10 cellular contexts compared by ENCODE assay signal in the genomic region with DNA sequence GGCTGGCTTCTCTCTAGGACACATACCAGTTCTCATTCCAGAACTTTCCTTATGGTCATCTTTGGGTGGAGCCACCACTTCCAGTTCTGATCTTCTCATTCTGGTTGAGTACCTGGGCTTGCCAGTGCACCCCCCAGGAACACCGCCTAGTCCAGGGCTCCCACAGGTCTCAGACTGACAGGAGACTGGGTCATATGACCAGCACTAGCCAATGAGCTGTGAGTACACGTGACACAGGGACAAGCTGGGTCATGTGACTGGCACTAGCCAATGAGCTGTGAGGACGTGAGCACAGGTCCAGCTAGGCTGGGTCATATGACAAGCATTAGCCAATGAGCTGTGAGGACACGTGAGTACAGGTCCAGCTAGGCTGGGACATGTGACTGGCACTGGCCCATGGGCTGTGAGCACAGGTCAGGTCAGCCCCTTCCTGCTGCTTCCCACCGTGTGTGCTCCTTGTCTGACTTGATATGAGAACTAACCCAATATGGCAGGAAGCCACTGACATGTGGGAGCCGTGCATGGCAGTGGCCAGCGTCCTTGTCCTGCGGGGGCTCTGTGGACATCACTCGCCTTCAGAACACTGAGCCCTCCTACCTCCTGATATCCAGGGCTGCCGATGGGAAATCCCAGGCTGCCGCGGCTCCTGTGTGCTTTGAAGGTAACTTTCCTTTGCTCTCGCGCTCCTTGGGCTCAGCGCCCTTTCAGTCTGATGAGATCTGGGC. TPM values are rescaled to one million over a fixed set of nuclear protein-coding genes. Genes with fewer than 3 reads are reported as not detected.
DNase-seq lines count a peak whose midpoint lies in the region; ATAC-seq and TF ChIP-seq lines count a peak whose summit lies in the region.
"Had no signal": no experiment of that assay in that cellular context is flagged by ENCODE, and none has a peak within 500 bp of the region (broad histone marks: within the 10 kb centered on the region; RNA-seq: fewer than 3 reads in every experiment).

No MANE protein-coding gene starts in this region.

- intact Hi-C loops in activated CD4-positive, alpha-beta T cell treated with anti-CD3 and anti-CD28 coated beads, Interleukin-2, amount 10 ng/mL, durations not matched to agents 24 days and 14 days (cut with micrococcal nuclease) = loop anchor here (10.0 kb wide), 1 partner anchor 217 kb away; no protein-coding TSS in a partner anchor

- H3K27ac ChIP-seq in right atrium auricular region = no peak overlapping the region

- H3K36me3 ChIP-seq in right atrium auricular region = no peaks in the 10 kb centered on the region

- H3K36me3 Mint-ChIP-seq in activated CD4-positive, alpha-beta T cell treated with anti-CD3 and anti-CD28 coated beads, Interleukin-2, amount 10 ng/mL, durations not matched to agents 24 days and 14 days (ENCODE audit: low read depth) = no peaks in the 10 kb centered on the region
- no peaks in the 10 kb centered on the region for H3K36me3 Mint-ChIP-seq in activated naive CD8-positive, alpha-beta T cell treated with anti-CD3 and anti-CD28 coated beads, Interleukin-2, amount 10 ng/mL, durations not matched to agents 7 days and 5 days
- H3K36me3 Mint-ChIP-seq: CD4-positive, CD25-positive, alpha-beta regulatory T cell; naive thymus-derived CD4-positive, alpha-beta T cell had no signal

- no peaks in the 10 kb centered on the region for H3K9me3 Mint-ChIP-seq in activated CD4-positive, alpha-beta T cell treated with anti-CD3 and anti-CD28 coated beads, Interleukin-2, amount 10 ng/mL, durations not matched to agents 24 days and 14 days
- H3K9me3 Mint-ChIP-seq in activated naive CD8-positive, alpha-beta T cell treated with anti-CD3 and anti-CD28 coated beads, Interleukin-2, amount 10 ng/mL, durations not matched to agents 7 days and 5 days = no peaks in the 10 kb centered on the region

- no peaks in the 10 kb centered on the region for H3K9me3 ChIP-seq in right atrium auricular region

- no peaks in the 10 kb centered on the region for H3K4me1 Mint-ChIP-seq in activated CD4-positive, alpha-beta T cell treated with anti-CD3 and anti-CD28 coated beads, Interleukin-2, amount 10 ng/mL, durations not matched to agents 24 days and 14 days
- H3K4me1 Mint-ChIP-seq in activated naive CD8-positive, alpha-beta T cell treated with anti-CD3 and anti-CD28 coated beads, Interleukin-2, amount 10 ng/mL, durations not matched to agents 7 days and 5 days = no peaks in the 10 kb centered on the region

- no peaks in the 10 kb centered on the region for H3K4me1 ChIP-seq in right atrium auricular region

- no peak for TF ChIP-seq CTCF in right atrium auricular region (IDR thresholded peaks at IDR 0.05)

- peak; percentile 23 for ATAC-seq in activated naive CD8-positive, alpha-beta T cell treated with anti-CD3 and anti-CD28 coated beads, Interleukin-2, amount 10 ng/mL, durations not matched to agents 7 days and 5 days (ENCODE audit: low read depth)
- ATAC-seq: naive thymus-derived CD4-positive, alpha-beta T cell had no signal

- POLR2A ChIA-PET in activated naive CD8-positive, alpha-beta T cell treated with anti-CD3 and anti-CD28 coated beads, Interleukin-2, amount 10 ng/mL, durations not matched to agents 7 days and 5 days (lab: Charles Lee) = no interaction called here

- H3K4me3 ChIP-seq in skeletal muscle cell (ENCODE audit: low read depth, low read length) (no peak overlapping the region), right atrium auricular region (no peak overlapping the region)

- H3K27me3 Mint-ChIP-seq in activated CD4-positive, alpha-beta T cell treated with anti-CD3 and anti-CD28 coated beads, Interleukin-2, amount 10 ng/mL, durations not matched to agents 24 days and 14 days = no peaks in the 10 kb centered on the region
- H3K27me3 Mint-ChIP-seq in activated naive CD8-positive, alpha-beta T cell treated with anti-CD3 and anti-CD28 coated beads, Interleukin-2, amount 10 ng/mL, durations not matched to agents 7 days and 5 days = peaks cover 4% of the 10 kb centered on the region
- H3K27me3 Mint-ChIP-seq: naive thymus-derived CD4-positive, alpha-beta T cell had no signal

- H3K27ac Mint-ChIP-seq in activated CD4-positive, alpha-beta T cell treated with anti-CD3 and anti-CD28 coated beads, Interleukin-2, amount 10 ng/mL, durations not matched to agents 24 days and 14 days = no peak overlapping the region
- peak overlapping the region; percentile 22 for H3K27ac Mint-ChIP-seq in activated naive CD8-positive, alpha-beta T cell treated with anti-CD3 and anti-CD28 coated beads, Interleukin-2, amount 10 ng/mL, durations not matched to agents 7 days and 5 days

- peak overlapping the region; percentile 62 for H3K4me3 Mint-ChIP-seq in activated CD4-positive, alpha-beta T cell treated with anti-CD3 and anti-CD28 coated beads, Interleukin-2, amount 10 ng/mL, durations not matched to agents 24 days and 14 days
- H3K4me3 Mint-ChIP-seq in activated naive CD8-positive, alpha-beta T cell treated with anti-CD3 and anti-CD28 coated beads, Interleukin-2, amount 10 ng/mL, durations not matched to agents 7 days and 5 days = no peak overlapping the region
- H3K4me3 Mint-ChIP-seq: CD4-positive, CD25-positive, alpha-beta regulatory T cell had no signal

- H3K27me3 ChIP-seq in right atrium auricular region = no peaks in the 10 kb centered on the region

- DNase-seq in activated CD4-positive, alpha-beta T cell treated with anti-CD3 and anti-CD28 coated beads, Interleukin-2, amount 10 ng/mL, durations not matched to agents 24 days and 14 days = peak; percentile 75
- DNase-seq in activated CD4-positive, alpha-beta T cell treated with anti-CD3 and anti-CD28 coated beads, Interleukin-2, amount 50 U/mL, for 4 hours = no peak
- DNase-seq in NCI-H2081 treated with DMSO at 0.1 percent for 48 hours (lab: John Stamatoyannopoulos, UW) = peak; percentile 0
- DNase-seq in activated naive CD8-positive, alpha-beta T cell treated with anti-CD3 and anti-CD28 coated beads, Interleukin-2, amount 10 ng/mL, durations not matched to agents 7 days and 5 days = no peak
- DNase-seq in skeletal muscle cell (ENCODE audit: low read depth) = peak; percentile 7
- no peak for DNase-seq in SIG-M5 treated with dmso at 0.1 percent for 504 hours (lab: John Stamatoyannopoulos, UW; ENCODE audit: unreplicated experiment)
- no peak for DNase-seq in right atrium auricular region (ENCODE audit: low spot score)
- DNase-seq in COLO668 (lab: John Stamatoyannopoulos, UW; ENCODE audit: unreplicated experiment) = no peak

RNA-seq across cellular contexts. Expression of a gene that starts 22.7 kb away (rescaled TPM):
- total RNA-seq in activated CD4-positive, alpha-beta T cell treated with anti-CD3 and anti-CD28 coated beads, Interleukin-2, amount 10 ng/mL, durations not matched to agents 24 days and 14 days = not detected in 2 replicates
- not detected for total RNA-seq in activated naive CD8-positive, alpha-beta T cell treated with anti-CD3 and anti-CD28 coated beads, Interleukin-2, amount 10 ng/mL, durations not matched to agents 7 days and 5 days
- not detected for total RNA-seq in right atrium auricular region
- total RNA-seq: CD4-positive, CD25-positive, alpha-beta regulatory T cell; naive thymus-derived CD4-positive, alpha-beta T cell had no signal

RNA-seq across cellular contexts. Expression of a gene that starts 34.0 kb away (rescaled TPM):
- total RNA-seq in activated CD4-positive, alpha-beta T cell treated with anti-CD3 and anti-CD28 coated beads, Interleukin-2, amount 10 ng/mL, durations not matched to agents 24 days and 14 days = not detected in 2 replicates
- not detected for total RNA-seq in activated naive CD8-positive, alpha-beta T cell treated with anti-CD3 and anti-CD28 coated beads, Interleukin-2, amount 10 ng/mL, durations not matched to agents 7 days and 5 days
- not detected for total RNA-seq in right atrium auricular region
- total RNA-seq: CD4-positive, CD25-positive, alpha-beta regulatory T cell; naive thymus-derived CD4-positive, alpha-beta T cell had no signal

RNA-seq across cellular contexts. Expression of a gene that starts 41.3 kb away (rescaled TPM):
- not detected in 2 replicates for total RNA-seq in activated CD4-positive, alpha-beta T cell treated with anti-CD3 and anti-CD28 coated beads, Interleukin-2, amount 10 ng/mL, durations not matched to agents 24 days and 14 days
- total RNA-seq in activated naive CD8-positive, alpha-beta T cell treated with anti-CD3 and anti-CD28 coated beads, Interleukin-2, amount 10 ng/mL, durations not matched to agents 7 days and 5 days = not detected
- total RNA-seq in right atrium auricular region = not detected
- total RNA-seq: CD4-positive, CD25-positive, alpha-beta regulatory T cell; naive thymus-derived CD4-positive, alpha-beta T cell had no signal

RNA-seq across cellular contexts. Expression of a gene that starts 56.2 kb away (rescaled TPM):
- not detected in 2 replicates for total RNA-seq in activated CD4-positive, alpha-beta T cell treated with anti-CD3 and anti-CD28 coated beads, Interleukin-2, amount 10 ng/mL, durations not matched to agents 24 days and 14 days
- not detected for total RNA-seq in activated naive CD8-positive, alpha-beta T cell treated with anti-CD3 and anti-CD28 coated beads, Interleukin-2, amount 10 ng/mL, durations not matched to agents 7 days and 5 days
- not detected for total RNA-seq in right atrium auricular region
- total RNA-seq: CD4-positive, CD25-positive, alpha-beta regulatory T cell; naive thymus-derived CD4-positive, alpha-beta T cell had no signal

Comparison
In these comparisons a context has a peak if more than half of its experiments do, and no peak if none do; other contexts are left out.
1. DNase-seq: peak in activated CD4-positive, alpha-beta T cell treated with anti-CD3 and anti-CD28 coated beads, Interleukin-2, amount 10 ng/mL, durations not matched to agents 24 days and 14 days (single experiment), NCI-H2081 treated with DMSO at 0.1 percent for 48 hours (single experiment) and skeletal muscle cell (single experiment); none in activated CD4-positive, alpha-beta T cell treated with anti-CD3 and anti-CD28 coated beads, Interleukin-2, amount 50 U/mL, for 4 hours (0 of 2), activated naive CD8-positive, alpha-beta T cell treated with anti-CD3 and anti-CD28 coated beads, Interleukin-2, amount 10 ng/mL, durations not matched to agents 7 days and 5 days (single experiment), SIG-M5 treated with dmso at 0.1 percent for 504 hours (single experiment), right atrium auricular region (single experiment) and COLO668 (single experiment).